1 cellular context compared by ENCODE assay signal in the genomic region with DNA sequence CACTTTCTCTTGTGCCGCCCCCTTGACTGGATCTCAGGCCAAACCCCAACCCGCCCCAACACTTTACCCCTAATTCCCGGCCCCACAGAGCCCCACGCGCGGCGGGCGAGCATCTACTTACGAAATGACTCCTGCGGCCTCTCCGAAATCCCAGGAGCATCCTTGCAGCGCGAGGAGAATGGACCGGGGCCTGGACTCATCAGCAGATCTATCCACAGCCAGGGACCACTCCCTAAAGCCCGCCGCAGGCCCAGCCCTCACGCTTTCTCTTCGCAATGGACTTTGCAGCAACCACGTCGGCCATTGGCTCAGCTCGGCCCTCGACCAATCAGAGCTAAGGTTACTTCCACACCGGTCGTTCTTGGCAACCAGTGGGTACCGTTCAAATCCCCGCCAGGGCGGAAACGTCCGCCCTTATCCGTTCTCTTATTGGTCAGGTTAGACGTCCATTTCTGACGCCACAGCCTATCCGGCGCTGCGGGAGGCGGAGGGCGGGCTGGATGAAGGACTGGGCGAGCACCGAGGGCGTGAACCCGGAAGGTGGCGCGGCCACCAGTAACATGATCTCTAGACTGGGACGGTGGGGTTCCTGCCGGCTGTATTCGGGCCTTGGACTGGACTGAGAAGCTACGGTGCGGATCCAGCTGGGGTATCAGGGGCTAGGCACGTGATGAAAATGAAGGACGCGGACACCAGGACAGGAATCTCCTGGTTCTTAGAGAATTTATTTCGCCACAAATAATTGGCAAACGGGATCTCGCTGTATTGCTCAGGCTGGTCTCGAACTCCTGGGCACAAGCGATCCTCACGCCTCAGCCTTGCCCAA.
TF ChIP-seq lines count a peak whose summit lies in the region.

Gene CEP89 (minus strand): TSS at position 244 of the 826 bp plus-strand sequence. CDS start 84 bp downstream, at position 160.
Gene FAAP24 (plus strand): TSS at position 528 of the 826 bp plus-strand sequence. CDS start 955 bp downstream, outside the sequence.

TF ChIP-seq in HEK293, 187 proteins besides CTCF, POLR2A, EP300 and RAD21 (continued from another document and continues in another):
- TF ChIP-seq, protein P1, sequence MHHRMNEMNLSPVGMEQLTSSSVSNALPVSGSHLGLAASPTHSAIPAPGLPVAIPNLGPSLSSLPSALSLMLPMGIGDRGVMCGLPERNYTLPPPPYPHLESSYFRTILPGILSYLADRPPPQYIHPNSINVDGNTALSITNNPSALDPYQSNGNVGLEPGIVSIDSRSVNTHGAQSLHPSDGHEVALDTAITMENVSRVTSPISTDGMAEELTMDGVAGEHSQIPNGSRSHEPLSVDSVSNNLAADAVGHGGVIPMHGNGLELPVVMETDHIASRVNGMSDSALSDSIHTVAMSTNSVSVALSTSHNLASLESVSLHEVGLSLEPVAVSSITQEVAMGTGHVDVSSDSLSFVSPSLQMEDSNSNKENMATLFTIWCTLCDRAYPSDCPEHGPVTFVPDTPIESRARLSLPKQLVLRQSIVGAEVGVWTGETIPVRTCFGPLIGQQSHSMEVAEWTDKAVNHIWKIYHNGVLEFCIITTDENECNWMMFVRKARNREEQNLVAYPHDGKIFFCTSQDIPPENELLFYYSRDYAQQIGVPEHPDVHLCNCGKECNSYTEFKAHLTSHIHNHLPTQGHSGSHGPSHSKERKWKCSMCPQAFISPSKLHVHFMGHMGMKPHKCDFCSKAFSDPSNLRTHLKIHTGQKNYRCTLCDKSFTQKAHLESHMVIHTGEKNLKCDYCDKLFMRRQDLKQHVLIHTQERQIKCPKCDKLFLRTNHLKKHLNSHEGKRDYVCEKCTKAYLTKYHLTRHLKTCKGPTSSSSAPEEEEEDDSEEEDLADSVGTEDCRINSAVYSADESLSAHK (tag by site-specific recombination; IDR thresholded peaks at IDR 0.05), result peak; percentile 63
- TF ChIP-seq TRIM28 (IDR thresholded peaks at IDR 0.05; ENCODE audit: borderline replicate concordance, low read length), result 0 out of 2 replicates have a peak, but pooled peaks have one; percentile 17
- TF ChIP-seq ZNF311 (tag by site-specific recombination; IDR thresholded peaks at IDR 0.05; ENCODE audit: borderline replicate concordance), result no peak
- TF ChIP-seq, protein P2, sequence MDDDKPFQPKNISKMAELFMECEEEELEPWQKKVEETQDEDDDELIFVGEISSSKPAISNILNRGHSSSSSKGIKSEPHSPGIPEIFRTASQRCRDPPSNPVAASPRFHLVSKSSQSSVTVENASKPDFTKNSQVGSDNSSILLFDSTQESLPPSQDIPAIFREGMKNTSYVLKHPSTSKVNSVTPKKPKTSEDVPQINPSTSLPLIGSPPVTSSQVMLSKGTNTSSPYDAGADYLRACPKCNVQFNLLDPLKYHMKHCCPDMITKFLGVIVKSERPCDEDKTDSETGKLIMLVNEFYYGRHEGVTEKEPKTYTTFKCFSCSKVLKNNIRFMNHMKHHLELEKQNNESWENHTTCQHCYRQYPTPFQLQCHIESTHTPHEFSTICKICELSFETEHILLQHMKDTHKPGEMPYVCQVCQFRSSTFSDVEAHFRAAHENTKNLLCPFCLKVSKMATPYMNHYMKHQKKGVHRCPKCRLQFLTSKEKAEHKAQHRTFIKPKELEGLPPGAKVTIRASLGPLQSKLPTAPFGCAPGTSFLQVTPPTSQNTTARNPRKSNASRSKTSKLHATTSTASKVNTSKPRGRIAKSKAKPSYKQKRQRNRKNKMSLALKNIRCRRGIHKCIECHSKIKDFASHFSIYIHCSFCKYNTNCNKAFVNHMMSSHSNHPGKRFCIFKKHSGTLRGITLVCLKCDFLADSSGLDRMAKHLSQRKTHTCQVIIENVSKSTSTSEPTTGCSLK (tag by site-specific recombination; IDR thresholded peaks at IDR 0.05), result no peak
- TF ChIP-seq, protein P3, sequence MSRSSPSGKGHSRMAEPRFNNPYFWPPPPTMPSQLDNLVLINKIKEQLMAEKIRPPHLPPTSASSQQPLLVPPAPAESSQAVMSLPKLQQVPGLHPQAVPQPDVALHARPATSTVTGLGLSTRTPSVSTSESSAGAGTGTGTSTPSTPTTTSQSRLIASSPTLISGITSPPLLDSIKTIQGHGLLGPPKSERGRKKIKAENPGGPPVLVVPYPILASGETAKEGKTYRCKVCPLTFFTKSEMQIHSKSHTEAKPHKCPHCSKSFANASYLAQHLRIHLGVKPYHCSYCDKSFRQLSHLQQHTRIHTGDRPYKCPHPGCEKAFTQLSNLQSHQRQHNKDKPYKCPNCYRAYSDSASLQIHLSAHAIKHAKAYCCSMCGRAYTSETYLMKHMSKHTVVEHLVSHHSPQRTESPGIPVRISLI (tag by site-specific recombination; IDR thresholded peaks at IDR 0.05), result no peak
- TF ChIP-seq ZNF133 (tag by site-specific recombination; IDR thresholded peaks at IDR 0.05), result no peak
- peak; percentile 99 for TF ChIP-seq KLF8 (tag by site-specific recombination; IDR thresholded peaks at IDR 0.05)
- TF ChIP-seq ZSCAN30 (tag by site-specific recombination; IDR thresholded peaks at IDR 0.05), result peak; percentile 100
- TF ChIP-seq YY2 (tag by site-specific recombination; IDR thresholded peaks at IDR 0.05), result 0 out of 2 replicates have a peak, but pooled peaks have one; percentile 10
- TF ChIP-seq PRDM10 (tag by site-specific recombination; IDR thresholded peaks at IDR 0.05), result peak; percentile 44
- peak; percentile 82 for TF ChIP-seq ZNF341 (tag by site-specific recombination; IDR thresholded peaks at IDR 0.05; ENCODE audit: low read depth)
- no peak for TF ChIP-seq ZNF404 (tag by site-specific recombination; IDR thresholded peaks at IDR 0.05)
- TF ChIP-seq, protein P4, sequence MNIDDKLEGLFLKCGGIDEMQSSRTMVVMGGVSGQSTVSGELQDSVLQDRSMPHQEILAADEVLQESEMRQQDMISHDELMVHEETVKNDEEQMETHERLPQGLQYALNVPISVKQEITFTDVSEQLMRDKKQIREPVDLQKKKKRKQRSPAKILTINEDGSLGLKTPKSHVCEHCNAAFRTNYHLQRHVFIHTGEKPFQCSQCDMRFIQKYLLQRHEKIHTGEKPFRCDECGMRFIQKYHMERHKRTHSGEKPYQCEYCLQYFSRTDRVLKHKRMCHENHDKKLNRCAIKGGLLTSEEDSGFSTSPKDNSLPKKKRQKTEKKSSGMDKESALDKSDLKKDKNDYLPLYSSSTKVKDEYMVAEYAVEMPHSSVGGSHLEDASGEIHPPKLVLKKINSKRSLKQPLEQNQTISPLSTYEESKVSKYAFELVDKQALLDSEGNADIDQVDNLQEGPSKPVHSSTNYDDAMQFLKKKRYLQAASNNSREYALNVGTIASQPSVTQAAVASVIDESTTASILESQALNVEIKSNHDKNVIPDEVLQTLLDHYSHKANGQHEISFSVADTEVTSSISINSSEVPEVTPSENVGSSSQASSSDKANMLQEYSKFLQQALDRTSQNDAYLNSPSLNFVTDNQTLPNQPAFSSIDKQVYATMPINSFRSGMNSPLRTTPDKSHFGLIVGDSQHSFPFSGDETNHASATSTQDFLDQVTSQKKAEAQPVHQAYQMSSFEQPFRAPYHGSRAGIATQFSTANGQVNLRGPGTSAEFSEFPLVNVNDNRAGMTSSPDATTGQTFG (tag by site-specific recombination; IDR thresholded peaks at IDR 0.05; ENCODE audit: borderline replicate concordance), result no peak
- TF ChIP-seq ZNF548 (tag by site-specific recombination; IDR thresholded peaks at IDR 0.05), result no peak
- TF ChIP-seq ZNF423 (tag by site-specific recombination; IDR thresholded peaks at IDR 0.05), result no peak
- TF ChIP-seq, protein P5, sequence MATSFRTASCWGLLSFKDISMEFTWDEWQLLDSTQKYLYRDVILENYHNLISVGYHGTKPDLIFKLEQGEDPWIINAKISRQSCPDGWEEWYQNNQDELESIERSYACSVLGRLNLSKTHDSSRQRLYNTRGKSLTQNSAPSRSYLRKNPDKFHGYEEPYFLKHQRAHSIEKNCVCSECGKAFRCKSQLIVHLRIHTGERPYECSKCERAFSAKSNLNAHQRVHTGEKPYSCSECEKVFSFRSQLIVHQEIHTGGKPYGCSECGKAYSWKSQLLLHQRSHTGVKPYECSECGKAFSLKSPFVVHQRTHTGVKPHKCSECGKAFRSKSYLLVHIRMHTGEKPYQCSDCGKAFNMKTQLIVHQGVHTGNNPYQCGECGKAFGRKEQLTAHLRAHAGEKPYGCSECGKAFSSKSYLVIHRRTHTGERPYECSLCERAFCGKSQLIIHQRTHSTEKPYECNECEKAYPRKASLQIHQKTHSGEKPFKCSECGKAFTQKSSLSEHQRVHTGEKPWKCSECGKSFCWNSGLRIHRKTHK (tag by site-specific recombination; IDR thresholded peaks at IDR 0.05), result no peak
- 0 out of 2 replicates have a peak, but pooled peaks have one; percentile 57 for TF ChIP-seq ZNF239 (tag by site-specific recombination; IDR thresholded peaks at IDR 0.05)
- TF ChIP-seq, protein P6, sequence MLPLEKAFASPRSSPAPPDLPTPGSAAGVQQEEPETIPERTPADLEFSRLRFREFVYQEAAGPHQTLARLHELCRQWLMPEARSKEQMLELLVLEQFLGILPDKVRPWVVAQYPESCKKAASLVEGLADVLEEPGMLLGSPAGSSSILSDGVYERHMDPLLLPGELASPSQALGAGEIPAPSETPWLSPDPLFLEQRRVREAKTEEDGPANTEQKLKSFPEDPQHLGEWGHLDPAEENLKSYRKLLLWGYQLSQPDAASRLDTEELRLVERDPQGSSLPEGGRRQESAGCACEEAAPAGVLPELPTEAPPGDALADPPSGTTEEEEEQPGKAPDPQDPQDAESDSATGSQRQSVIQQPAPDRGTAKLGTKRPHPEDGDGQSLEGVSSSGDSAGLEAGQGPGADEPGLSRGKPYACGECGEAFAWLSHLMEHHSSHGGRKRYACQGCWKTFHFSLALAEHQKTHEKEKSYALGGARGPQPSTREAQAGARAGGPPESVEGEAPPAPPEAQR (tag by site-specific recombination; IDR thresholded peaks at IDR 0.05), result 0 out of 2 replicates have a peak, but pooled peaks have one; percentile 76
- TF ChIP-seq ZNF571 (tag by site-specific recombination; IDR thresholded peaks at IDR 0.05), result no peak
- peak; percentile 54; the same call in 1 of the 2 replicates for TF ChIP-seq ZNF610 (tag by site-specific recombination; IDR thresholded peaks at IDR 0.05; ENCODE audit: borderline replicate concordance)
- no peak; the same call in 1 of the 2 replicates for TF ChIP-seq ZFP37 (tag by site-specific recombination; IDR thresholded peaks at IDR 0.05)
- peak; percentile 74 for TF ChIP-seq ZSCAN23 (tag by site-specific recombination; IDR thresholded peaks at IDR 0.05)
- no peak for TF ChIP-seq ZNF112 (tag by site-specific recombination; IDR thresholded peaks at IDR 0.05)
- TF ChIP-seq HOXD13 (CRISPR knock-in tag; IDR thresholded peaks at IDR 0.05; ENCODE audit: borderline replicate concordance), result no peak
- no peak for TF ChIP-seq ZNF549 (tag by site-specific recombination; IDR thresholded peaks at IDR 0.05)
- peak; percentile 100 for TF ChIP-seq SP2 (tag by site-specific recombination; IDR thresholded peaks at IDR 0.05)
- no peak for TF ChIP-seq OSR2 (tag by site-specific recombination; IDR thresholded peaks at IDR 0.05)
- TF ChIP-seq ZNF791 (tag by site-specific recombination; IDR thresholded peaks at IDR 0.05), result no peak
- TF ChIP-seq ZNF658 (tag by site-specific recombination; IDR thresholded peaks at IDR 0.05), result no peak
- no peak for TF ChIP-seq ZNF169 (tag by site-specific recombination; IDR thresholded peaks at IDR 0.05)
- peak; percentile 86 for TF ChIP-seq GLIS1 (tag by site-specific recombination; IDR thresholded peaks at IDR 0.05)
- no peak for TF ChIP-seq ZNF830 (tag by site-specific recombination; IDR thresholded peaks at IDR 0.05; ENCODE audit: low read depth)
- TF ChIP-seq, protein P7, sequence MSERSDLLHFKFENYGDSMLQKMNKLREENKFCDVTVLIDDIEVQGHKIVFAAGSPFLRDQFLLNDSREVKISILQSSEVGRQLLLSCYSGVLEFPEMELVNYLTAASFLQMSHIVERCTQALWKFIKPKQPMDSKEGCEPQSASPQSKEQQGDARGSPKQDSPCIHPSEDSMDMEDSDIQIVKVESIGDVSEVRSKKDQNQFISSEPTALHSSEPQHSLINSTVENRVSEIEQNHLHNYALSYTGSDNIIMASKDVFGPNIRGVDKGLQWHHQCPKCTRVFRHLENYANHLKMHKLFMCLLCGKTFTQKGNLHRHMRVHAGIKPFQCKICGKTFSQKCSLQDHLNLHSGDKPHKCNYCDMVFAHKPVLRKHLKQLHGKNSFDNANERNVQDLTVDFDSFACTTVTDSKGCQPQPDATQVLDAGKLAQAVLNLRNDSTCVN (tag by site-specific recombination; optimal IDR thresholded peaks at IDR 0.05), result peak; percentile 80
- no peak; the same call in 1 of the 2 replicates for TF ChIP-seq ZNF366 (tag by site-specific recombination; conservative IDR thresholded peaks at IDR 0.05)
- TF ChIP-seq ZNF600 (tag by site-specific recombination; IDR thresholded peaks at IDR 0.05), result peak; percentile 83
- no peak for TF ChIP-seq ZSCAN16 (tag by site-specific recombination; IDR thresholded peaks at IDR 0.05)
- peak; percentile 52 for TF ChIP-seq ZSCAN4 (tag by site-specific recombination; IDR thresholded peaks at IDR 0.05)
- no peak for TF ChIP-seq ZNF555 (tag by site-specific recombination; conservative IDR thresholded peaks at IDR 0.05)
